In genomic region chr12:39272934-39273770, GRCh38 we compare ENCODE assay signal across 8 cellular contexts.
DNase-seq lines count a peak whose midpoint lies in the region; ATAC-seq, FAIRE-seq and TF ChIP-seq lines count a peak whose summit lies in the region.

No MANE protein-coding gene starts in this region.

- no peaks in the 10 kb centered on the region for H3K4me1 ChIP-seq in neural progenitor cell
- no peaks in the 10 kb centered on the region for H3K4me1 ChIP-seq in vagina

- H3K4me1 Mint-ChIP-seq in neural progenitor cell, result peaks cover 2% of the 10 kb centered on the region

- no peak overlapping the region for H3K27ac ChIP-seq in neural progenitor cell
- H3K27ac ChIP-seq in vagina, result no peak overlapping the region

- peak; percentile 11 to 32 for DNase-seq in stimulated activated CD4-positive, alpha-beta T cell treated with anti-CD3 and anti-CD28 coated beads, Interleukin-2, amount 100 ng/mL, for 24 hours
- DNase-seq in stimulated activated CD4-positive, alpha-beta T cell treated with anti-CD3 and anti-CD28 coated beads, Interleukin-4, amount 100 ng/mL, for 1 hour, result no peak
- DNase-seq in HTR-8/SVneo (ENCODE audit: insufficient read length, low spot score) (peak; percentile 4), SK-MEL-5 (ENCODE audit: low read depth, low spot score) (peak; percentile 71), epithelial cell of proximal tubule (ENCODE audit: low read depth) (no peak), neural progenitor cell (ENCODE audit: low spot score) (peak; percentile 56), vagina (ENCODE audit: extremely low spot score in 2 of 2) (no peak)

- H3K27me3 Mint-ChIP-seq in neural progenitor cell (ENCODE audit: insufficient read depth, low read depth), result no peaks in the 10 kb centered on the region

- H3K4me3 ChIP-seq in epithelial cell of proximal tubule (ENCODE audit: low read depth, low read length) (no peak overlapping the region), neural progenitor cell (no peak overlapping the region), vagina (no peak overlapping the region)

- FAIRE-seq in HTR-8/SVneo (lab: Jason Lieb, UNC), result no peak

- H3K9ac ChIP-seq in neural progenitor cell, result no peak overlapping the region

- TF ChIP-seq POLR2A in vagina (IDR thresholded peaks at IDR 0.05), result no peak

- ATAC-seq in GM19328 (IDR thresholded peaks at IDR 0.05; ENCODE audit: unreplicated experiment), result no peak

- no peaks in the 10 kb centered on the region for H3K79me2 ChIP-seq in neural progenitor cell (ENCODE audit: low read depth)

- TF ChIP-seq CTCF in epithelial cell of proximal tubule (conservative IDR thresholded peaks at IDR 0.05; ENCODE audit: low read depth, low read length) (peak; percentile 76), neural progenitor cell (IDR thresholded peaks at IDR 0.05) (peak; percentile 76), vagina (IDR thresholded peaks at IDR 0.05) (peak in 1 of 3 experiments; percentile 34)

- H3K27me3 ChIP-seq in neural progenitor cell (no peaks in the 10 kb centered on the region), vagina (no peaks in the 10 kb centered on the region)

- in situ Hi-C loops in SK-MEL-5 (cut with HindIII; ENCODE audit: low pct_unique_long_range_greater_than_20kb, low sequenced_read_pairs), result no loop called here

- H3K4me2 ChIP-seq in neural progenitor cell, result no peak overlapping the region

- no peaks in the 10 kb centered on the region for H3F3A ChIP-seq in neural progenitor cell (ENCODE audit: low read depth)

- intact Hi-C loops in vagina (cut with DNase I), result no loop called here

- no peak overlapping the region for H3K27ac Mint-ChIP-seq in neural progenitor cell

- H3K36me3 Mint-ChIP-seq in neural progenitor cell, result no peaks in the 10 kb centered on the region

- H3K36me3 ChIP-seq in neural progenitor cell (no peaks in the 10 kb centered on the region), vagina (no peaks in the 10 kb centered on the region)

- H4K20me1 ChIP-seq in neural progenitor cell (ENCODE audit: low read depth), result no peaks in the 10 kb centered on the region

- H3K9me3 ChIP-seq in neural progenitor cell (ENCODE audit: low read depth), result no peaks in the 10 kb centered on the region
- no peaks in the 10 kb centered on the region for H3K9me3 ChIP-seq in vagina

- no peak overlapping the region for H3K4me3 Mint-ChIP-seq in neural progenitor cell

- H3K9me3 Mint-ChIP-seq in neural progenitor cell, result no peaks in the 10 kb centered on the region

- H2AFZ ChIP-seq in neural progenitor cell (replicated peaks), result peak overlapping the region; percentile 21

Comparison
In these comparisons a context has a peak if more than half of its experiments do, and no peak if none do; other contexts are left out.
1. DNase-seq: peak in stimulated activated CD4-positive, alpha-beta T cell treated with anti-CD3 and anti-CD28 coated beads, Interleukin-2, amount 100 ng/mL, for 24 hours (2 of 2), HTR-8/SVneo (single experiment), SK-MEL-5 (single experiment) and neural progenitor cell (single experiment); none in stimulated activated CD4-positive, alpha-beta T cell treated with anti-CD3 and anti-CD28 coated beads, Interleukin-4, amount 100 ng/mL, for 1 hour (single experiment), epithelial cell of proximal tubule (single experiment) and vagina (0 of 2).